Comparison of ENCODE assay signal across 8 cellular contexts in genomic region chr1:232635778-232636356, GRCh38. TPM values are rescaled to one million over a fixed set of nuclear protein-coding genes. Genes with fewer than 3 reads are reported as not detected.
DNase-seq lines count a peak whose midpoint lies in the region; ATAC-seq, FAIRE-seq and TF ChIP-seq lines count a peak whose summit lies in the region.

No MANE protein-coding gene starts in this region.

- no peaks in the 10 kb centered on the region for H3F3A ChIP-seq in smooth muscle cell (ENCODE audit: low read depth)

- ATAC-seq in HG03039 (IDR thresholded peaks at IDR 0.05; ENCODE audit: unreplicated experiment) = peak; percentile 59
- peak; percentile 76 for ATAC-seq in activated CD8-positive, alpha-beta T cell treated with anti-CD3 and anti-CD28 coated beads, Interleukin-2, amount 10 ng/mL, durations not matched to agents 7 days and 5 days
- peak; percentile 34 to 72 (median 60) for ATAC-seq in heart left ventricle

- CTCF ChIA-PET in activated CD8-positive, alpha-beta T cell treated with anti-CD3 and anti-CD28 coated beads, Interleukin-2, amount 10 ng/mL, durations not matched to agents 7 days and 5 days (lab: Charles Lee) = no interaction called here

- no peak overlapping the region for H3K9ac ChIP-seq in smooth muscle cell (ENCODE audit: low read depth)

- H3K4me3 Mint-ChIP-seq in activated CD8-positive, alpha-beta T cell treated with anti-CD3 and anti-CD28 coated beads, Interleukin-2, amount 10 ng/mL, durations not matched to agents 7 days and 5 days = no peak overlapping the region

- H3K79me2 ChIP-seq in smooth muscle cell (ENCODE audit: low read depth) = no peaks in the 10 kb centered on the region

- peak; percentile 76 for FAIRE-seq in GM18507 (lab: Jason Lieb, UNC)

- H2AFZ ChIP-seq in smooth muscle cell (ENCODE audit: low read depth) = no peak overlapping the region

- DNase-seq in AG09319 (ENCODE audit: extremely low read depth, low read depth) = peak; percentile 40
- no peak for DNase-seq in GM18507 (ENCODE audit: extremely low spot score, insufficient read length, low read depth)
- DNase-seq in NCI-H2107 (lab: John Stamatoyannopoulos, UW) = peak; percentile 52
- no peak for DNase-seq in activated CD8-positive, alpha-beta T cell treated with anti-CD3 and anti-CD28 coated beads, Interleukin-2, amount 10 ng/mL, durations not matched to agents 7 days and 5 days
- DNase-seq in heart left ventricle = no peak
- no peak for DNase-seq in smooth muscle cell (lab: John Stamatoyannopoulos, UW; ENCODE audit: unreplicated experiment)
- no peak for DNase-seq in OCI-M2 (lab: John Stamatoyannopoulos, UW; ENCODE audit: unreplicated experiment)

- TF ChIP-seq CTCF in AG09319 (IDR thresholded peaks at IDR 0.05; ENCODE audit: low read depth, low read length) (peak; percentile 70), heart left ventricle (IDR thresholded peaks at IDR 0.05) (peak; percentile 69 to 91 (median 83)), smooth muscle cell (IDR thresholded peaks at IDR 0.05; ENCODE audit: borderline replicate concordance, insufficient read depth, poor library complexity, severe bottlenecking) (peak; percentile 83)

- H3K36me3 Mint-ChIP-seq in activated CD8-positive, alpha-beta T cell treated with anti-CD3 and anti-CD28 coated beads, Interleukin-2, amount 10 ng/mL, durations not matched to agents 7 days and 5 days (ENCODE audit: low read depth) = no peaks in the 10 kb centered on the region

- H3K27ac ChIP-seq in heart left ventricle (no peak overlapping the region), smooth muscle cell (ENCODE audit: low read depth) (no peak overlapping the region)

- 0 to 1% (median 0%) methylated on average over 3 of the region's 3 CpGs for WGBS in heart left ventricle, 4 donors
- WGBS in smooth muscle cell (ENCODE audit: low lambda C conversion rate) = 8% methylated on average over 3 of the region's 3 CpGs

- H4K20me1 ChIP-seq in smooth muscle cell (ENCODE audit: low read depth) = no peaks in the 10 kb centered on the region

- intact Hi-C loops in heart left ventricle (cut with DNase I) = loop anchor here (1.0 to 10.0 kb wide), 21 partner anchors 156 to 881 kb away; partner anchors contain the start of genes MAP10 (in 4 of the 10) and NTPCR (in 2 of the 10)

- H3K4me1 Mint-ChIP-seq in activated CD8-positive, alpha-beta T cell treated with anti-CD3 and anti-CD28 coated beads, Interleukin-2, amount 10 ng/mL, durations not matched to agents 7 days and 5 days (ENCODE audit: low read depth) = peaks cover 4% of the 10 kb centered on the region

- TF ChIP-seq POLR2A in heart left ventricle (IDR thresholded peaks at IDR 0.05) = no peak

- H3K4me1 ChIP-seq in heart left ventricle = peaks cover 0 to 12% (median 3%) of the 10 kb centered on the region in 12 donors
- H3K4me1 ChIP-seq in smooth muscle cell (ENCODE audit: low read depth) = no peaks in the 10 kb centered on the region

- H3K27me3 Mint-ChIP-seq in activated CD8-positive, alpha-beta T cell treated with anti-CD3 and anti-CD28 coated beads, Interleukin-2, amount 10 ng/mL, durations not matched to agents 7 days and 5 days (ENCODE audit: low read depth) = peaks cover 18% of the 10 kb centered on the region

- H3K4me2 ChIP-seq in smooth muscle cell = no peak overlapping the region

- no peaks in the 10 kb centered on the region for H3K36me3 ChIP-seq in heart left ventricle
- no peaks in the 10 kb centered on the region for H3K36me3 ChIP-seq in smooth muscle cell (ENCODE audit: low read depth)

- POLR2A ChIA-PET in activated CD8-positive, alpha-beta T cell treated with anti-CD3 and anti-CD28 coated beads, Interleukin-2, amount 10 ng/mL, durations not matched to agents 7 days and 5 days (lab: Charles Lee) = no interaction called here

- no peaks in the 10 kb centered on the region for H3K27me3 ChIP-seq in heart left ventricle
- H3K27me3 ChIP-seq in smooth muscle cell (ENCODE audit: low read depth) = no peaks in the 10 kb centered on the region

- H3K9me3 Mint-ChIP-seq in activated CD8-positive, alpha-beta T cell treated with anti-CD3 and anti-CD28 coated beads, Interleukin-2, amount 10 ng/mL, durations not matched to agents 7 days and 5 days (ENCODE audit: insufficient read depth) = no peaks in the 10 kb centered on the region

- H3K27ac Mint-ChIP-seq in activated CD8-positive, alpha-beta T cell treated with anti-CD3 and anti-CD28 coated beads, Interleukin-2, amount 10 ng/mL, durations not matched to agents 7 days and 5 days = no peak overlapping the region

- H3K4me3 ChIP-seq in heart left ventricle = no peak overlapping the region
- H3K4me3 ChIP-seq in smooth muscle cell = no peak overlapping the region

- H3K9me3 ChIP-seq in heart left ventricle (no peaks in the 10 kb centered on the region), smooth muscle cell (replicated peaks; ENCODE audit: low read depth) (no peaks in the 10 kb centered on the region)

RNA-seq across cellular contexts. Expression of gene SIPA1L2, which starts 5.9 kb away (rescaled TPM):
- under 1 TPM; 0.23 to 0.66 TPM for total RNA-seq in activated CD8-positive, alpha-beta T cell treated with anti-CD3 and anti-CD28 coated beads, Interleukin-2, amount 10 ng/mL, durations not matched to agents 7 days and 5 days
- total RNA-seq in heart left ventricle (100 to 1,000 TPM in 5 of 9 donors, 10 to 100 TPM in 4; 70.8 to 148 (median 102) TPM), smooth muscle cell (37.0 and 37.2 TPM in 2 replicates)
- polyA plus RNA-seq in heart left ventricle (100 to 1,000 TPM in 1 of 2 donors, 10 to 100 TPM in 1; 18.1 to 103 TPM), smooth muscle cell (14.9 and 18.9 TPM in 2 replicates)

Comparison
In these comparisons a context has a peak if more than half of its experiments do, and no peak if none do; other contexts are left out.
1. DNase-seq: peak in AG09319 (single experiment) and NCI-H2107 (single experiment); none in GM18507 (single experiment), activated CD8-positive, alpha-beta T cell treated with anti-CD3 and anti-CD28 coated beads, Interleukin-2, amount 10 ng/mL, durations not matched to agents 7 days and 5 days (single experiment), heart left ventricle (0 of 5), smooth muscle cell (single experiment) and OCI-M2 (single experiment).
2. RNA of gene SIPA1L2, which starts 5.9 kb away (total RNA-seq): 70.8 to 148 TPM in heart left ventricle and 37.0 to 37.2 TPM in smooth muscle cell; 0.23 to 0.66 TPM in activated CD8-positive, alpha-beta T cell treated with anti-CD3 and anti-CD28 coated beads, Interleukin-2, amount 10 ng/mL, durations not matched to agents 7 days and 5 days; every median in the first group is over 10 times any median in the second.
3. Peak in every context shown above with its lines, with median percentiles within 50 percentile points of each other: CTCF ChIP-seq and ATAC-seq.